Comparison of ENCODE assay signal across 21 cellular contexts in the genomic region with DNA sequence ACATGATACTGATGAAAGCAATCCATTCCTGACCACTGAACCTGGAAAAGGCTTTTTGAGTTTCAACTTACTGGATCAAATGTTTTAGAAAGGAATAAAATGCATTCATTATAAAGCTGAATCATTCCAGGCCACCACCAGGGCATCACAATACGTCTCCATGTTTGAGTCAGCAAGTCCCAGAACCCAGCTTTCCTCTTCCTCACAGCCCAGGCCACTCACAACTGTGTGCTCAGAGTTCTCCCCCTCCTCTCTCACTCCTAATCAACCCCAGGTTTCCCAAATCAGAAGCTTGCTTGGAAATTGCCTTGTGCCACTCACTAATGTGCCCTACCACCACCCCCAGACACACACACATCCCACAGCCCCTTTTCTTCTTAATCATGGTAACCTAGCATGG.
"Had no signal": no experiment of that assay in that cellular context is flagged by ENCODE, and none has a peak within 500 bp of the region (broad histone marks: within the 10 kb centered on the region; RNA-seq: fewer than 3 reads in every experiment).

No MANE protein-coding gene starts in this region.

- H3K27me3 Mint-ChIP-seq: progenitor cell of endocrine pancreas had no signal

- H3K4me3 Mint-ChIP-seq: activated naive CD8-positive, alpha-beta T cell treated with anti-CD3 and anti-CD28 coated beads for 36 hours; natural killer cell; stimulated activated naive CD8-positive, alpha-beta T cell treated with anti-CD3 and anti-CD28 coated beads, Interleukin-15, Interleukin-2, amounts not matched to agents 100 ng/mL and 50 ng/mL, for 24 hours had no signal

- H3K27me3 ChIP-seq: hepatocyte, sigmoid colon, tibial nerve had no signal

- H3K4me1 ChIP-seq: tibial nerve had no signal

- H3K9me3 Mint-ChIP-seq: activated naive CD8-positive, alpha-beta T cell treated with anti-CD3 and anti-CD28 coated beads for 36 hours; activated T-helper 2 cell treated with anti-CD3 and anti-CD28 coated beads, Interferon-gamma antibody, Interleukin-2, Interleukin-4, amounts not matched to agents 10 μg/mL and 5 μg/mL and 100 μg/mL, durations not matched to agents 14 hours and 24 hours and 36 hours; natural killer cell; stimulated activated naive CD8-positive, alpha-beta T cell treated with anti-CD3 and anti-CD28 coated beads, Interleukin-15, Interleukin-2, amounts not matched to agents 100 ng/mL and 50 ng/mL, for 24 hours had no signal

- ATAC-seq: activated CD4-positive, CD25-positive, alpha-beta regulatory T cell treated with anti-CD3 and anti-CD28 coated beads, Interleukin-2, amount 50 U/mL, for 24 hours; left ventricle myocardium superior; natural killer cell had no signal

- H2AFZ ChIP-seq: hepatocyte had no signal

- DNase-seq: activated naive CD4-positive, alpha-beta T cell treated with Interleukin-2 at 50 U/mL for 16 hours; activated naive CD8-positive, alpha-beta T cell treated with anti-CD3 and anti-CD28 coated beads for 36 hours; activated T-cell treated with anti-CD3 and anti-CD28 coated beads, Interleukin-2, amount 50 U/mL, for 1 hour; cerebellar nuclear complex; foreskin melanocyte; glutamatergic neuron; left ventricle myocardium superior; midbrain; natural killer cell; retina; sigmoid colon; stimulated activated CD4-positive, alpha-beta T cell treated with anti-CD3 and anti-CD28 coated beads, Interleukin-2, amount 100 ng/mL, for 48 hours had no signal

- H3K4me1 Mint-ChIP-seq: activated naive CD8-positive, alpha-beta T cell treated with anti-CD3 and anti-CD28 coated beads for 36 hours; natural killer cell had no signal

- H3K36me3 ChIP-seq: sigmoid colon, tibial nerve had no signal

- H3K4me2 ChIP-seq: hepatocyte had no signal

- H3K27ac ChIP-seq: coronary artery, epithelial cell of prostate, hepatocyte, sigmoid colon, tibial nerve, VCaP had no signal

- H3K79me2 ChIP-seq: hepatocyte had no signal

- H3K36me3 Mint-ChIP-seq: activated naive CD8-positive, alpha-beta T cell treated with anti-CD3 and anti-CD28 coated beads for 36 hours; natural killer cell had no signal

- H3K4me3 ChIP-seq: coronary artery, hepatocyte, sigmoid colon, tibial nerve had no signal

- H3K27ac Mint-ChIP-seq: activated naive CD8-positive, alpha-beta T cell treated with anti-CD3 and anti-CD28 coated beads for 36 hours; activated T-helper 2 cell treated with anti-CD3 and anti-CD28 coated beads, Interferon-gamma antibody, Interleukin-2, Interleukin-4, amounts not matched to agents 10 μg/mL and 5 μg/mL and 100 μg/mL, durations not matched to agents 14 hours and 24 hours and 36 hours; natural killer cell; progenitor cell of endocrine pancreas; stimulated activated naive CD8-positive, alpha-beta T cell treated with anti-CD3 and anti-CD28 coated beads, Interleukin-15, Interleukin-2, amounts not matched to agents 100 ng/mL and 50 ng/mL, for 24 hours had no signal

- H3K9me3 ChIP-seq: sigmoid colon, tibial nerve had no signal
